Comparison of ENCODE assay signal across 34 cellular contexts in the genomic region with DNA sequence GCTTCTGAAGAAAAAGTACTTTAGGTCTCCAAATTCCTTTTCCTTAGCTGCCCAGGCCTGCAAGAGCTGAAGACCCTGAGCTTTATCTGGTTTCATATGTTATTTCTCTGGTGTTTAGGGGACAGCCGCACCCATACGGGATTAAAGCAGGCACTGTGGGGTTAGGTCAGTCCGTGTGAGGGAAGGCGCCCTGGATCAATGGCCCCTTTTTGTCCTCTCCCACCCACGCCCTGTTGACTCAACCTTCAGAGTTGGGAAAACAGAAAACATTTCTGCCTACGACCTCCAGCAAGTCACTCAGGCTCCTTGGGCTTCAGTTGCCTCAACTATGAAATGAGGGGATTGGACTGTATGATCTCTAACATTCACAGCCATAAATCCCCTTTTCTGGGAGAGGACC. TPM values are rescaled to one million over a fixed set of nuclear protein-coding genes. Genes with fewer than 3 reads are reported as not detected.
A peak's percentile ranks its signal among the peaks of the same experiment; 100 is the strongest.
DNase-seq lines count a peak whose midpoint lies in the region; ATAC-seq, FAIRE-seq and TF ChIP-seq lines count a peak whose summit lies in the region.
"Had no signal": no experiment of that assay in that cellular context is flagged by ENCODE, and none has a peak within 500 bp of the region (broad histone marks: within the 10 kb centered on the region; RNA-seq: fewer than 3 reads in every experiment).

No MANE protein-coding gene starts in this region.

- ATAC-seq in GM23338 (no peak), GM21825 (IDR thresholded peaks at IDR 0.05; ENCODE audit: unreplicated experiment) (no peak), GM21528 (IDR thresholded peaks at IDR 0.05; ENCODE audit: low FRiP score, unreplicated experiment) (no peak)
- ATAC-seq: A549; activated CD8-positive, alpha-beta T cell treated with anti-CD3 and anti-CD28 coated beads, Interleukin-2, amount 10 ng/mL, durations not matched to agents 7 days and 5 days; activated T-helper 17 cell treated with anti-CD3 and anti-CD28 coated beads, Interleukin-2, amount 50 U/mL, for 72 hours; body of pancreas; esophagus mucosa; naive thymus-derived CD4-positive, alpha-beta T cell; stimulated activated naive B cell treated with anti-CD40 and anti-IgM and Interleukin-4, amounts not matched to agents 10 μg/mL and 1 μg/mL and 100 μg/mL, for 72 hours; upper lobe of right lung had no signal

- H3K36me3 ChIP-seq in BLaER1 treated with 17β-estradiol and CSF1 and Interleukin-3, amounts not matched to agents 10 nM and 100 nM: no peaks in the 10 kb centered on the region
- H3K36me3 ChIP-seq in GM23338 (ENCODE audit: insufficient read depth): no peaks in the 10 kb centered on the region
- no peaks in the 10 kb centered on the region for H3K36me3 ChIP-seq in astrocyte (ENCODE audit: insufficient read depth, low read length)
- H3K36me3 ChIP-seq: adrenal gland, upper lobe of right lung had no signal

- H3K79me2 ChIP-seq in GM23338 (replicated peaks; ENCODE audit: insufficient read depth): no peaks in the 10 kb centered on the region
- H3K79me2 ChIP-seq in astrocyte (ENCODE audit: insufficient read depth, low read length): no peaks in the 10 kb centered on the region

- H3K27ac Mint-ChIP-seq in GM23338 (no peak overlapping the region), astrocyte (ENCODE audit: unreplicated experiment) (no peak overlapping the region), osteocyte (ENCODE audit: unreplicated experiment) (no peak overlapping the region)
- H3K27ac Mint-ChIP-seq: activated CD8-positive, alpha-beta T cell treated with anti-CD3 and anti-CD28 coated beads, Interleukin-2, amount 10 ng/mL, durations not matched to agents 7 days and 5 days; activated naive CD4-positive, alpha-beta T cell treated with anti-CD3 and anti-CD28 coated beads, Interleukin-2, amount 10 ng/mL, durations not matched to agents 7 days and 5 days; activated T-helper 17 cell treated with anti-CD3 and anti-CD28 coated beads, Interleukin-2, amount 50 U/mL, for 72 hours; dendritic cell treated with granulocyte-macrophage colony-stimulating factor and Interleukin-4, amounts not matched to agents 40 ng/mL and 50 ng/mL, for 4 days; mesothelial cell of epicardium; naive thymus-derived CD4-positive, alpha-beta T cell; stimulated activated naive B cell treated with anti-CD40 and anti-IgM and Interleukin-4, amounts not matched to agents 10 μg/mL and 1 μg/mL and 100 μg/mL, for 72 hours had no signal

- DNase-seq in GM23338 (ENCODE audit: low spot score) (no peak), astrocyte (ENCODE audit: low read depth) (no peak), osteocyte (ENCODE audit: extremely low spot score, unreplicated experiment) (peak; percentile 59), HT-29 (ENCODE audit: low spot score) (no peak), GM13976 (ENCODE audit: low spot score) (no peak)
- DNase-seq: activated CD8-positive, alpha-beta T cell treated with anti-CD3 and anti-CD28 coated beads, Interleukin-2, amount 10 ng/mL, durations not matched to agents 7 days and 5 days; activated naive CD4-positive, alpha-beta T cell treated with anti-CD3 and anti-CD28 coated beads, Interleukin-2, amount 10 ng/mL, durations not matched to agents 7 days and 5 days; adrenal gland; AML-193; body of pancreas; CD8-positive, alpha-beta memory T cell; foreskin fibroblast; KG1; kidney; MM.1S; naive thymus-derived CD4-positive, alpha-beta T cell; NCI-H1930; NCI-H524; NK-92 treated with Interleukin-12 subunit alpha and Interleukin-12 subunit beta, amount 100 ng/mL, for 24 hours; occipital lobe; Right ventricle myocardium superior; stimulated activated naive B cell treated with anti-CD40 and anti-IgM and Interleukin-4, amounts not matched to agents 10 μg/mL and 1 μg/mL and 100 μg/mL, for 72 hours; substantia nigra; T-helper 2 cell; upper lobe of right lung had no signal

- no peaks in the 10 kb centered on the region for H3F3A ChIP-seq in GM23338 (replicated peaks; ENCODE audit: low read depth)

- no peaks in the 10 kb centered on the region for H3K9me3 Mint-ChIP-seq in GM23338
- H3K9me3 Mint-ChIP-seq in astrocyte (ENCODE audit: unreplicated experiment): no peaks in the 10 kb centered on the region
- no peaks in the 10 kb centered on the region for H3K9me3 Mint-ChIP-seq in osteocyte (ENCODE audit: unreplicated experiment)
- H3K9me3 Mint-ChIP-seq: activated naive CD4-positive, alpha-beta T cell treated with anti-CD3 and anti-CD28 coated beads, Interleukin-2, amount 10 ng/mL, durations not matched to agents 7 days and 5 days; activated T-helper 17 cell treated with anti-CD3 and anti-CD28 coated beads, Interleukin-2, amount 50 U/mL, for 72 hours; CD8-positive, alpha-beta memory T cell; dendritic cell treated with granulocyte-macrophage colony-stimulating factor and Interleukin-4, amounts not matched to agents 40 ng/mL and 50 ng/mL, for 4 days; mesothelial cell of epicardium; naive thymus-derived CD4-positive, alpha-beta T cell; stimulated activated naive B cell treated with anti-CD40 and anti-IgM and Interleukin-4, amounts not matched to agents 10 μg/mL and 1 μg/mL and 100 μg/mL, for 72 hours had no signal

- H3K9ac ChIP-seq in BLaER1 treated with 17β-estradiol and CSF1 and Interleukin-3, amounts not matched to agents 10 nM and 100 nM: no peak overlapping the region; a peak in 1 of 22 replicates
- H3K9ac ChIP-seq in astrocyte (ENCODE audit: low read length): no peak overlapping the region

- H3K27ac ChIP-seq in BLaER1 treated with 17β-estradiol and CSF1 and Interleukin-3, amounts not matched to agents 10 nM and 100 nM: peak overlapping the region in 8 of 11 experiments; percentile 15 to 94 (median 50); a peak in 13 of 22 replicates
- H3K27ac ChIP-seq in GM23338 (ENCODE audit: low read depth) (no peak overlapping the region), astrocyte (ENCODE audit: low read depth, low read length) (no peak overlapping the region)
- H3K27ac ChIP-seq: A549, adrenal gland, body of pancreas, upper lobe of right lung had no signal

- no peak for TF ChIP-seq CTCF in GM23338 (conservative IDR thresholded peaks at IDR 0.05; ENCODE audit: low read depth in 2 of 2)
- no peak for TF ChIP-seq CTCF in astrocyte (IDR thresholded peaks at IDR 0.05; ENCODE audit: insufficient read depth, low read depth, low read length)
- no peak for TF ChIP-seq CTCF in osteocyte (IDR thresholded peaks at IDR 0.05)
- TF ChIP-seq CTCF in GM13976 (IDR thresholded peaks at IDR 0.05; ENCODE audit: borderline replicate concordance, control extremely low read depth, extremely low read depth, insufficient read depth, missing control alignments): no peak

- H3K4me1 ChIP-seq in BLaER1 treated with 17β-estradiol and CSF1 and Interleukin-3, amounts not matched to agents 10 nM and 100 nM: peaks cover 50 to 99% (median 89%) of the 10 kb centered on the region in 10 experiments
- H3K4me1 ChIP-seq in GM23338 (ENCODE audit: insufficient read depth) (peaks cover 21% of the 10 kb centered on the region), astrocyte (ENCODE audit: insufficient read depth, low read length) (no peaks in the 10 kb centered on the region)

- H3K4me1 Mint-ChIP-seq in GM23338: peaks cover 64% of the 10 kb centered on the region
- H3K4me1 Mint-ChIP-seq in astrocyte (ENCODE audit: low read depth, unreplicated experiment): peaks cover 10% of the 10 kb centered on the region
- H3K4me1 Mint-ChIP-seq in osteocyte (ENCODE audit: unreplicated experiment): peaks cover 9% of the 10 kb centered on the region
- H3K4me1 Mint-ChIP-seq: activated T-helper 17 cell treated with anti-CD3 and anti-CD28 coated beads, Interleukin-2, amount 50 U/mL, for 72 hours had no signal

- H3K4me3 Mint-ChIP-seq in GM23338 (no peak overlapping the region), astrocyte (ENCODE audit: unreplicated experiment) (no peak overlapping the region), osteocyte (ENCODE audit: unreplicated experiment) (no peak overlapping the region)
- H3K4me3 Mint-ChIP-seq: activated CD8-positive, alpha-beta T cell treated with anti-CD3 and anti-CD28 coated beads, Interleukin-2, amount 10 ng/mL, durations not matched to agents 7 days and 5 days; activated naive CD4-positive, alpha-beta T cell treated with anti-CD3 and anti-CD28 coated beads, Interleukin-2, amount 10 ng/mL, durations not matched to agents 7 days and 5 days; activated T-helper 17 cell treated with anti-CD3 and anti-CD28 coated beads, Interleukin-2, amount 50 U/mL, for 72 hours; CD8-positive, alpha-beta memory T cell; dendritic cell treated with granulocyte-macrophage colony-stimulating factor and Interleukin-4, amounts not matched to agents 40 ng/mL and 50 ng/mL, for 4 days; mesothelial cell of epicardium; naive thymus-derived CD4-positive, alpha-beta T cell; stimulated activated naive B cell treated with anti-CD40 and anti-IgM and Interleukin-4, amounts not matched to agents 10 μg/mL and 1 μg/mL and 100 μg/mL, for 72 hours had no signal

- H3K4me3 ChIP-seq in BLaER1 treated with 17β-estradiol and CSF1 and Interleukin-3, amounts not matched to agents 10 nM and 100 nM: no peak overlapping the region
- H3K4me3 ChIP-seq in GM23338 (no peak overlapping the region), astrocyte (ENCODE audit: insufficient read depth, low read depth, low read length) (no peak overlapping the region)
- H3K4me3 ChIP-seq: A549, adrenal gland, body of pancreas, upper lobe of right lung had no signal

- H3K36me3 Mint-ChIP-seq in GM23338 (ENCODE audit: low read depth) (no peaks in the 10 kb centered on the region), astrocyte (ENCODE audit: low read depth, unreplicated experiment) (no peaks in the 10 kb centered on the region), osteocyte (ENCODE audit: unreplicated experiment) (no peaks in the 10 kb centered on the region)
- H3K36me3 Mint-ChIP-seq: activated naive CD4-positive, alpha-beta T cell treated with anti-CD3 and anti-CD28 coated beads, Interleukin-2, amount 10 ng/mL, durations not matched to agents 7 days and 5 days; CD8-positive, alpha-beta memory T cell; mesothelial cell of epicardium; naive thymus-derived CD4-positive, alpha-beta T cell; stimulated activated naive B cell treated with anti-CD40 and anti-IgM and Interleukin-4, amounts not matched to agents 10 μg/mL and 1 μg/mL and 100 μg/mL, for 72 hours had no signal

- in situ Hi-C loops in GM13976 (cut with MboI; ENCODE audit: low sequenced_read_pairs, unreplicated experiment): loop anchor here (25.0 kb wide), 1 partner anchor 208 kb away; no protein-coding TSS in a partner anchor

- no peak for FAIRE-seq in astrocyte (lab: Jason Lieb, UNC)
- FAIRE-seq: A549, GM12891, kidney had no signal

- H3K9me3 ChIP-seq in BLaER1 treated with 17β-estradiol and CSF1 and Interleukin-3, amounts not matched to agents 10 nM and 100 nM (replicated peaks in 1 of 11): no peaks in the 10 kb centered on the region
- no peaks in the 10 kb centered on the region for H3K9me3 ChIP-seq in astrocyte (ENCODE audit: insufficient read depth, low read depth, low read length)
- H3K9me3 ChIP-seq: A549, adrenal gland, body of pancreas, upper lobe of right lung had no signal

- H2AFZ ChIP-seq in GM23338: peak overlapping the region; percentile 72
- peak overlapping the region; percentile 17 for H2AFZ ChIP-seq in astrocyte (ENCODE audit: low read depth, low read length)

- H3K9me2 ChIP-seq in GM23338 (ENCODE audit: insufficient read depth): no peaks in the 10 kb centered on the region

- peak overlapping the region in 10 of 11 experiments; percentile 18 to 51 (median 47); a peak in 17 of 22 replicates for H3K4me2 ChIP-seq in BLaER1 treated with 17β-estradiol and CSF1 and Interleukin-3, amounts not matched to agents 10 nM and 100 nM
- H3K4me2 ChIP-seq in GM23338 (no peak overlapping the region), astrocyte (ENCODE audit: low read length) (no peak overlapping the region)
- H3K4me2 ChIP-seq: A549 had no signal

- no peaks in the 10 kb centered on the region for H4K20me1 ChIP-seq in BLaER1 treated with 17β-estradiol and CSF1 and Interleukin-3, amounts not matched to agents 10 nM and 100 nM
- H4K20me1 ChIP-seq in GM23338 (replicated peaks; ENCODE audit: insufficient read depth) (no peaks in the 10 kb centered on the region), astrocyte (ENCODE audit: insufficient read depth, low read length) (no peaks in the 10 kb centered on the region)

- no peaks in the 10 kb centered on the region for H3K27me3 ChIP-seq in BLaER1 treated with 17β-estradiol and CSF1 and Interleukin-3, amounts not matched to agents 10 nM and 100 nM
- H3K27me3 ChIP-seq in GM23338 (ENCODE audit: insufficient read depth): no peaks in the 10 kb centered on the region
- no peaks in the 10 kb centered on the region for H3K27me3 ChIP-seq in astrocyte (ENCODE audit: insufficient read depth, low read length)
- H3K27me3 ChIP-seq: adrenal gland, body of pancreas, upper lobe of right lung had no signal

- H3K27me3 Mint-ChIP-seq in GM23338 (ENCODE audit: insufficient read depth, low read depth, poor library complexity) (peaks cover 6% of the 10 kb centered on the region), astrocyte (ENCODE audit: low read depth, unreplicated experiment) (peaks cover 9% of the 10 kb centered on the region), osteocyte (ENCODE audit: unreplicated experiment) (peaks cover 17% of the 10 kb centered on the region)
- H3K27me3 Mint-ChIP-seq: CD8-positive, alpha-beta memory T cell had no signal

RNA-seq across cellular contexts. Expression of a gene that starts 55.2 kb away (rescaled TPM):
- not detected in 2 replicates for total RNA-seq in GM23338 (2014; rRNA removed; shearing (Covaris generic))
- polyA plus RNA-seq in GM23338 (2016; fragmentation: Nextera tagmentation; extraction: Ambion mirVana): not detected in 2 replicates
- total RNA-seq in astrocyte (not detected in 2 replicates), osteocyte (not detected in 2 replicates)
- total RNA-seq in HT-29 (2014; rRNA removed; shearing (Covaris generic)): 5.5 and 6.9 TPM in 2 replicates
- total RNA-seq: activated CD8-positive, alpha-beta T cell treated with anti-CD3 and anti-CD28 coated beads, Interleukin-2, amount 10 ng/mL, durations not matched to agents 7 days and 5 days; activated T-helper 17 cell treated with anti-CD3 and anti-CD28 coated beads, Interleukin-2, amount 50 U/mL, for 72 hours; adrenal gland; CD8-positive, alpha-beta memory T cell; Right ventricle myocardium superior; upper lobe of right lung had no signal
- polyA plus RNA-seq: A549; CD8-positive, alpha-beta memory T cell; naive thymus-derived CD4-positive, alpha-beta T cell had no signal

Comparison
In these comparisons a context has a peak if more than half of its experiments do, and no peak if none do; other contexts are left out.
1. H3K27ac ChIP-seq: peak in BLaER1 treated with 17β-estradiol and CSF1 and Interleukin-3, amounts not matched to agents 10 nM and 100 nM (8 of 11); none in GM23338 (single experiment) and astrocyte (single experiment).
2. H3K4me2 ChIP-seq: peak in BLaER1 treated with 17β-estradiol and CSF1 and Interleukin-3, amounts not matched to agents 10 nM and 100 nM (10 of 11); none in GM23338 (single experiment) and astrocyte (single experiment).